ENCODE assay signal across 10 cellular contexts in the genomic region with DNA sequence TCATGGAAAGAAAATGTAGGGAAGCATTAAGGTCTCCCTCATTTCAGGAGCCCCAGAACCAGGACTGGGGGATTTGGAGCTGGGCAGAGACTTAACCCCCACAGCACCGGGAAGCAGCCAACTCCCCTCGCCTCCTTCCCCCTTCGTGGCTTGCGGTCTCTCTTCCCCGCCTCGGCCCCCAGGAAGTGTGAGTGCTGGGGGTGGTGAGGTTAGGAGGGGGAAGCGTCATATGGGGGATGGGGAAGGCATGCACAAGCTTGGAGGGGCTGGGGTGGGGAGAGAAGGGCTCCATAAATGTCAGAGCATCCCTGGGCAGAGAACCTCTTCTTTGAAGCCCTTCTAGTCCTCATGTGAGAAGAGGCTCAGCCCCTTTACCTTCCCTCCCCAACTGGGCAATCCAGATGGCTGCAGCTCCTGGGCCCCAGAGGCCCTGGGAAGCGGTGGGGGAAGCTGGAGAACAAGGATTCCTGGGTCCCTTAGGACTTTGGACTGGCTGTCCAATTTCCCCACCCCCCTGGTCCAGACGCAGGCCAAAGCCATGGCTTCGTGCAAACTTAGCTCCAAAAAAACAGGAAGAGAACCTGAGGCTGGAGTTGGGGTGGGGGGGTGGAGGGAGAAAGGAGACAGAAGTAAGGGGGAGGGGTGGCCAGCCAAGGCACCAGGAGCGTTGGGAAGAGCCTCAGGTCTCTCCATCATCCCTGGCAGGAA. TPM values are rescaled to one million over a fixed set of nuclear protein-coding genes. Genes with fewer than 3 reads are reported as not detected.
DNase-seq lines count a peak whose midpoint lies in the region; ATAC-seq and TF ChIP-seq lines count a peak whose summit lies in the region.
"Had no signal": no experiment of that assay in that cellular context is flagged by ENCODE, and none has a peak within 500 bp of the region (broad histone marks: within the 10 kb centered on the region; RNA-seq: fewer than 3 reads in every experiment).

No MANE protein-coding gene starts in this region.

- H3K36me3 ChIP-seq in WERI-Rb-1 (peaks cover 29% of the 10 kb centered on the region), esophagus squamous epithelium (peaks cover 12 to 44% (median 21%) of the 10 kb centered on the region in 3 donors), stomach smooth muscle (ENCODE audit: control insufficient read depth in 2 of 2, insufficient read depth in 2 of 2, low read length in 2 of 2) (no peaks in the 10 kb centered on the region)

- H3K9ac ChIP-seq in stomach smooth muscle (ENCODE audit: low read length in 2 of 2): no peak overlapping the region

- no peak for TF ChIP-seq CTCF in WERI-Rb-1 (IDR thresholded peaks at IDR 0.05; ENCODE audit: low read depth, low read length)
- no peak for TF ChIP-seq CTCF in esophagus squamous epithelium (IDR thresholded peaks at IDR 0.05)

- TF ChIP-seq POLR2A in esophagus squamous epithelium (IDR thresholded peaks at IDR 0.05): no peak

- no peaks in the 10 kb centered on the region for H3K9me3 ChIP-seq in WERI-Rb-1 (ENCODE audit: severe bottlenecking)
- no peaks in the 10 kb centered on the region for H3K9me3 ChIP-seq in esophagus squamous epithelium
- H3K9me3 ChIP-seq in stomach smooth muscle (ENCODE audit: control insufficient read depth in 2 of 2, low read length in 2 of 2): no peaks in the 10 kb centered on the region

- intact Hi-C loops in esophagus squamous epithelium (cut with DNase I) (no loop called here), sciatic nerve (cut with DNase I) (no loop called here)

- H3K27ac ChIP-seq in WERI-Rb-1 (peak overlapping the region; percentile 86), esophagus squamous epithelium (peak overlapping the region; percentile 97 to 99 (median 98)), stomach smooth muscle (ENCODE audit: low read length) (peak overlapping the region; percentile 55)

- H3K4me1 ChIP-seq in esophagus squamous epithelium (peaks cover 77 to 100% (median 82%) of the 10 kb centered on the region in 3 donors), stomach smooth muscle (ENCODE audit: control insufficient read depth, insufficient read depth, low read length) (peaks cover 56% of the 10 kb centered on the region)

- peak overlapping the region; percentile 20 for H3K4me3 ChIP-seq in WERI-Rb-1 (ENCODE audit: low read depth, low read length)
- peak overlapping the region; percentile 50 to 96 (median 64) for H3K4me3 ChIP-seq in esophagus squamous epithelium
- H3K4me3 ChIP-seq in stomach smooth muscle (ENCODE audit: low read length in 2 of 2): no peak overlapping the region

- H3K27me3 ChIP-seq in WERI-Rb-1 (ENCODE audit: insufficient read depth, low read depth, severe bottlenecking) (no peaks in the 10 kb centered on the region), esophagus squamous epithelium (no peaks in the 10 kb centered on the region), stomach smooth muscle (ENCODE audit: control insufficient read depth in 1 of 2, insufficient read depth in 2 of 2, low read length in 2 of 2) (no peaks in the 10 kb centered on the region)

- DNase-seq in activated CD8-positive, alpha-beta memory T cell treated with anti-CD3 and anti-CD28 coated beads, Interleukin-2, amount 50 U/mL, for 48 hours: peak; percentile 53
- DNase-seq in activated CD8-positive, alpha-beta memory T cell treated with anti-CD3 and anti-CD28 coated beads for 24 hours: no peak
- DNase-seq in WERI-Rb-1 (peak; percentile 80), esophagus squamous epithelium (lab: John Stamatoyannopoulos, UW) (no peak), mesenteric fat pad (ENCODE audit: low spot score) (no peak), sciatic nerve (ENCODE audit: low spot score) (no peak), NCI-H2171 treated with DMSO at 0.1 percent for 48 hours (lab: John Stamatoyannopoulos, UW) (no peak)

- no peak for ATAC-seq in sciatic nerve
- ATAC-seq: Panc1 had no signal

- WGBS in esophagus squamous epithelium, 2 donors: 5 to 62% methylated on average over 2 to 3 of the region's 11 CpGs

RNA-seq across cellular contexts. Expression of gene ZBTB7B, which starts 7.8 kb away (rescaled TPM):
- total RNA-seq in esophagus squamous epithelium: 100 to 1,000 TPM; 101 to 220 (median 113) TPM
- total RNA-seq in mesenteric fat pad: 80.4 TPM
- 45.3 TPM for total RNA-seq in sciatic nerve

RNA-seq across cellular contexts. Expression of gene LENEP, which starts 17.0 kb away (rescaled TPM):
- not detected for total RNA-seq in esophagus squamous epithelium
- not detected for total RNA-seq in mesenteric fat pad
- total RNA-seq in sciatic nerve: not detected
- total RNA-seq: M059J had no signal

RNA-seq across cellular contexts. Expression of gene DCST2, which starts 23.2 kb away (rescaled TPM):
- 1 to 10 TPM in 1 of 4 donors, under 1 TPM in 3; 0.11 to 8.2 (median 0.18) TPM for total RNA-seq in esophagus squamous epithelium
- 0.87 TPM for total RNA-seq in mesenteric fat pad
- 5.5 TPM for total RNA-seq in sciatic nerve
- total RNA-seq: M059J had no signal

RNA-seq across cellular contexts. Expression of gene DCST1, which starts 23.3 kb away (rescaled TPM):
- total RNA-seq in esophagus squamous epithelium (under 1 TPM in 1 of 4 donors, not detected in 3; 0.19 TPM), mesenteric fat pad (not detected), sciatic nerve (0.31 TPM)
- total RNA-seq: M059J had no signal

RNA-seq across cellular contexts. Expression of gene FLAD1, which starts 27.2 kb away (rescaled TPM):
- total RNA-seq in esophagus squamous epithelium (10 to 100 TPM; 21.5 to 30.9 (median 29.5) TPM), mesenteric fat pad (43.7 TPM), sciatic nerve (24.3 TPM)

Comparison
In these comparisons a context has a peak if more than half of its experiments do, and no peak if none do; other contexts are left out.
1. DNase-seq: peak in activated CD8-positive, alpha-beta memory T cell treated with anti-CD3 and anti-CD28 coated beads, Interleukin-2, amount 50 U/mL, for 48 hours (single experiment) and WERI-Rb-1 (single experiment); none in activated CD8-positive, alpha-beta memory T cell treated with anti-CD3 and anti-CD28 coated beads for 24 hours (single experiment), esophagus squamous epithelium (single experiment), mesenteric fat pad (single experiment), sciatic nerve (single experiment) and NCI-H2171 treated with DMSO at 0.1 percent for 48 hours (single experiment).
2. H3K4me3 ChIP-seq: peak in WERI-Rb-1 (single experiment) and esophagus squamous epithelium (4 of 4); none in stomach smooth muscle (0 of 2).
3. Peak in every context shown above with its lines, with median percentiles within 50 percentile points of each other: H3K27ac ChIP-seq.